15 cellular contexts compared by ENCODE assay signal in genomic region chr5:88393082-88393481, GRCh38.
DNase-seq lines count a peak whose midpoint lies in the region; FAIRE-seq lines count a peak whose summit lies in the region.
"Had no signal": no experiment of that assay in that cellular context is flagged by ENCODE, and none has a peak within 500 bp of the region (broad histone marks: within the 10 kb centered on the region; RNA-seq: fewer than 3 reads in every experiment).

No MANE protein-coding gene starts in this region.

- H3K27ac ChIP-seq in caudate nucleus (ENCODE audit: low read depth, low read length) = peak overlapping the region; percentile 88

- FAIRE-seq in urothelium cell line (lab: Jason Lieb, UNC) = no peak
- FAIRE-seq: RCC 7860 had no signal

- DNase-seq in NCI-H69 (lab: John Stamatoyannopoulos, UW) = peak; percentile 70
- DNase-seq in caudate nucleus (lab: John Stamatoyannopoulos, UW) = no peak
- DNase-seq in medulla oblongata (ENCODE audit: extremely low spot score) = peak; percentile 27
- no peak for DNase-seq in urothelium cell line (ENCODE audit: low spot score)
- DNase-seq in activated CD4-positive, alpha-beta T cell treated with anti-CD3 and anti-CD28 coated beads for 1 hour = no peak
- no peak for DNase-seq in NCI-H446 (lab: John Stamatoyannopoulos, UW)
- DNase-seq in middle frontal gyrus (ENCODE audit: extremely low spot score, low spot score) = no peak
- DNase-seq: ACHN, HFFc6, Kasumi-1, NCI-H1105, NCI-H2081, NCI-H2171 treated with DMSO at 0.1 percent for 48 hours, NCI-H748 treated with DMSO at 0.1 percent for 48 hours had no signal

Comparison
In these comparisons a context has a peak if more than half of its experiments do, and no peak if none do; other contexts are left out.
1. DNase-seq: peak in NCI-H69 (single experiment) and medulla oblongata (single experiment); none in caudate nucleus (0 of 61), urothelium cell line (single experiment), activated CD4-positive, alpha-beta T cell treated with anti-CD3 and anti-CD28 coated beads for 1 hour (single experiment), NCI-H446 (0 of 2) and middle frontal gyrus (single experiment).